8 cellular contexts compared by ENCODE assay signal in genomic region chr16:27972500-27972899, GRCh38.
DNase-seq lines count a peak whose midpoint lies in the region; ATAC-seq and TF ChIP-seq lines count a peak whose summit lies in the region.

No MANE protein-coding gene starts in this region.

- intact Hi-C loops in Right ventricle myocardium superior (cut with DNase I) (loop anchor here (5.0 kb wide), 1 partner anchor 100 kb away; no protein-coding TSS in a partner anchor), Right ventricle myocardium inferior (cut with DNase I) (loop anchor here (2.0 kb wide), 1 partner anchor 98 kb away; no protein-coding TSS in a partner anchor)

- no peaks in the 10 kb centered on the region for H3K36me3 Mint-ChIP-seq in neural crest cell (ENCODE audit: low read depth)

- H3K27ac Mint-ChIP-seq in neural crest cell (ENCODE audit: unreplicated experiment): no peak overlapping the region

- DNase-seq in Right ventricle myocardium superior (no peak), Right ventricle myocardium inferior (ENCODE audit: missing footprints) (no peak), NCI-H1417 (lab: John Stamatoyannopoulos, UW) (peak; percentile 12 to 70 (median 28)), epithelial cell of proximal tubule (ENCODE audit: low read depth) (peak; percentile 10), neural crest cell (ENCODE audit: low read depth, low spot score) (no peak)
- peak; percentile 18 to 26 for DNase-seq in activated CD4-positive, alpha-beta T cell treated with anti-CD3 and anti-CD28 coated beads for 4 hours

- H3K4me3 Mint-ChIP-seq in neural crest cell: no peak overlapping the region

- peak; percentile 53 for ATAC-seq in Right ventricle myocardium superior (ENCODE audit: poor library complexity)
- ATAC-seq in Right ventricle myocardium inferior: no peak
- no peak for ATAC-seq in GM18520 (IDR thresholded peaks at IDR 0.05; ENCODE audit: unreplicated experiment)
- ATAC-seq in GM21825 (IDR thresholded peaks at IDR 0.05; ENCODE audit: unreplicated experiment): no peak

- H3K4me3 ChIP-seq in epithelial cell of proximal tubule (ENCODE audit: low read depth, low read length): no peak overlapping the region

- H3K4me1 Mint-ChIP-seq in neural crest cell: no peaks in the 10 kb centered on the region

- TF ChIP-seq CTCF in epithelial cell of proximal tubule (conservative IDR thresholded peaks at IDR 0.05; ENCODE audit: low read depth, low read length) (peak; percentile 77), neural crest cell (conservative IDR thresholded peaks at IDR 0.05) (peak; percentile 67)

- peaks cover 36% of the 10 kb centered on the region for H3K27me3 Mint-ChIP-seq in neural crest cell (ENCODE audit: low read depth)

- H3K9me3 Mint-ChIP-seq in neural crest cell: no peaks in the 10 kb centered on the region

Comparison
In these comparisons a context has a peak if more than half of its experiments do, and no peak if none do; other contexts are left out.
1. DNase-seq: peak in NCI-H1417 (3 of 3), activated CD4-positive, alpha-beta T cell treated with anti-CD3 and anti-CD28 coated beads for 4 hours (2 of 2) and epithelial cell of proximal tubule (single experiment); none in Right ventricle myocardium superior (single experiment), Right ventricle myocardium inferior (single experiment) and neural crest cell (single experiment).